11 cellular contexts compared by ENCODE assay signal in genomic region chr9:87713990-87714335, GRCh38. TPM values are rescaled to one million over a fixed set of nuclear protein-coding genes. Genes with fewer than 3 reads are reported as not detected.
DNase-seq lines count a peak whose midpoint lies in the region; ATAC-seq and TF ChIP-seq lines count a peak whose summit lies in the region.
"Had no signal": no experiment of that assay in that cellular context is flagged by ENCODE, and none has a peak within 500 bp of the region (broad histone marks: within the 10 kb centered on the region; RNA-seq: fewer than 3 reads in every experiment).

No MANE protein-coding gene starts in this region.

- no peak overlapping the region for H3K27ac Mint-ChIP-seq in activated naive CD4-positive, alpha-beta T cell treated with anti-CD3 and anti-CD28 coated beads, Interleukin-2, amount 50 U/mL, for 72 hours
- H3K27ac Mint-ChIP-seq: activated CD4-positive, alpha-beta T cell treated with anti-CD3 and anti-CD28 coated beads for 36 hours had no signal

- no peaks in the 10 kb centered on the region for H3K36me3 Mint-ChIP-seq in activated naive CD4-positive, alpha-beta T cell treated with anti-CD3 and anti-CD28 coated beads, Interleukin-2, amount 50 U/mL, for 72 hours

- H3K4me2 ChIP-seq in PC-3 (ENCODE audit: low read length): peak overlapping the region; percentile 77

- H3K27ac ChIP-seq in PC-3 (ENCODE audit: low read length) (peak overlapping the region; percentile 95), caudate nucleus (ENCODE audit: low read depth, low read length) (peak overlapping the region; percentile 38), lower lobe of right lung (peak overlapping the region; percentile 39), testis (peak overlapping the region; percentile 22 to 33)

- H3K79me2 ChIP-seq in PC-3 (ENCODE audit: low read length): no peaks in the 10 kb centered on the region

- POLR2A ChIA-PET in PC-3 (lab: Charles Lee; ENCODE audit: unreplicated experiment): no interaction called here

- 50 to 52% methylated on average over 5 of the region's 5 CpGs for WGBS in testis, 2 donors

- H3K4me1 ChIP-seq in PC-3 (ENCODE audit: insufficient read depth, low read length): peaks cover 34% of the 10 kb centered on the region
- peaks cover 29% of the 10 kb centered on the region for H3K4me1 ChIP-seq in lower lobe of right lung
- peaks cover 15% of the 10 kb centered on the region for H3K4me1 ChIP-seq in testis

- H3K36me3 ChIP-seq in PC-3 (ENCODE audit: low read depth, low read length) (no peaks in the 10 kb centered on the region), lower lobe of right lung (peaks cover 5% of the 10 kb centered on the region), testis (ENCODE audit: low read depth, missing control alignments) (no peaks in the 10 kb centered on the region)

- CTCF ChIA-PET in PC-3 (lab: Charles Lee): no interaction called here

- ATAC-seq in PC-3: peak; percentile 11
- no peak for ATAC-seq in lower lobe of right lung
- no peak for ATAC-seq in HG02610 (IDR thresholded peaks at IDR 0.05; ENCODE audit: unreplicated experiment)
- ATAC-seq in HG03135 (IDR thresholded peaks at IDR 0.05; ENCODE audit: unreplicated experiment): no peak
- no peak for ATAC-seq in activated naive CD4-positive, alpha-beta T cell treated with anti-CD3 and anti-CD28 coated beads, Interleukin-2, amount 50 U/mL, for 72 hours

- intact Hi-C loops in PC-3 (cut with micrococcal nuclease): no loop called here
- intact Hi-C loops in lower lobe of right lung (cut with DNase I): no loop called here
- intact Hi-C loops in testis (cut with DNase I; ENCODE audit: low total_unique reads): no loop called here

- H2AFZ ChIP-seq in PC-3 (ENCODE audit: low read length): peak overlapping the region; percentile 23; the same call in 1 of the 2 replicates

- DNase-seq in PC-3 (no peak), caudate nucleus (lab: John Stamatoyannopoulos, UW) (no peak), lower lobe of right lung (no peak), testis (no peak)
- DNase-seq in activated CD4-positive, alpha-beta T cell treated with anti-CD3 and anti-CD28 coated beads for 1 hour: no peak
- no peak for DNase-seq in activated naive CD4-positive, alpha-beta T cell treated with anti-CD3 and anti-CD28 coated beads, Interleukin-2, amount 50 U/mL, for 72 hours (ENCODE audit: low spot score in 2 of 2)
- DNase-seq: activated naive CD4-positive, alpha-beta T cell; NCI-H526 had no signal

- H3K9me2 ChIP-seq in PC-3 (replicated peaks; ENCODE audit: low read length): no peaks in the 10 kb centered on the region

- H3K9me3 ChIP-seq in PC-3 (ENCODE audit: low read length) (no peaks in the 10 kb centered on the region), lower lobe of right lung (no peaks in the 10 kb centered on the region), testis (no peaks in the 10 kb centered on the region)

- no peak for TF ChIP-seq POLR2A in testis (IDR thresholded peaks at IDR 0.05)

- peaks cover 0 to 5% of the 10 kb centered on the region in 2 donors for H3K9me3 Mint-ChIP-seq in activated naive CD4-positive, alpha-beta T cell treated with anti-CD3 and anti-CD28 coated beads, Interleukin-2, amount 50 U/mL, for 72 hours

- TSS peak; percentile 92 for BruUV-seq in PC-3 (replicated peaks; lab: Mats Ljungman, UMichigan)

- H3K4me3 ChIP-seq in PC-3 (ENCODE audit: low read length) (peak overlapping the region; percentile 55), lower lobe of right lung (no peak overlapping the region), testis (no peak overlapping the region)

- no peaks in the 10 kb centered on the region for H3F3A ChIP-seq in PC-3 (ENCODE audit: low read length, unreplicated experiment)

- peak overlapping the region; percentile 72 for H3K9ac ChIP-seq in PC-3 (ENCODE audit: low read length)

- no peaks in the 10 kb centered on the region for H4K20me1 ChIP-seq in PC-3 (ENCODE audit: low read length)

- H3K27me3 ChIP-seq in PC-3 (ENCODE audit: low read length) (no peaks in the 10 kb centered on the region), lower lobe of right lung (ENCODE audit: low read depth) (no peaks in the 10 kb centered on the region), testis (no peaks in the 10 kb centered on the region)

- TF ChIP-seq CTCF in PC-3 (conservative IDR thresholded peaks at IDR 0.05; ENCODE audit: low read depth, low read length) (no peak), lower lobe of right lung (IDR thresholded peaks at IDR 0.05) (no peak), testis (IDR thresholded peaks at IDR 0.05) (no peak)

RNA-seq across cellular contexts. Expression of gene CTSL, which starts 12.0 kb away (rescaled TPM):
- 63.2 and 71.7 TPM in 2 replicates for total RNA-seq in PC-3 (2014; rRNA removed)
- 208 TPM for total RNA-seq in lower lobe of right lung
- 100 to 1,000 TPM; 100 to 105 TPM for total RNA-seq in testis
- polyA plus RNA-seq in testis (ENCODE audit: insufficient read depth, low read depth, low replicate concordance): 185 TPM
- 1 to 10 TPM; 5.2 to 6.7 TPM for total RNA-seq in activated naive CD4-positive, alpha-beta T cell treated with anti-CD3 and anti-CD28 coated beads, Interleukin-2, amount 50 U/mL, for 72 hours

Comparison
In these comparisons a context has a peak if more than half of its experiments do, and no peak if none do; other contexts are left out.
1. H3K27ac ChIP-seq: peak in every context shown above with its lines; median percentile 95 in PC-3; 39 in lower lobe of right lung; 38 in caudate nucleus; 28 in testis.